Comparison of ENCODE assay signal across 8 cellular contexts in the genomic region with DNA sequence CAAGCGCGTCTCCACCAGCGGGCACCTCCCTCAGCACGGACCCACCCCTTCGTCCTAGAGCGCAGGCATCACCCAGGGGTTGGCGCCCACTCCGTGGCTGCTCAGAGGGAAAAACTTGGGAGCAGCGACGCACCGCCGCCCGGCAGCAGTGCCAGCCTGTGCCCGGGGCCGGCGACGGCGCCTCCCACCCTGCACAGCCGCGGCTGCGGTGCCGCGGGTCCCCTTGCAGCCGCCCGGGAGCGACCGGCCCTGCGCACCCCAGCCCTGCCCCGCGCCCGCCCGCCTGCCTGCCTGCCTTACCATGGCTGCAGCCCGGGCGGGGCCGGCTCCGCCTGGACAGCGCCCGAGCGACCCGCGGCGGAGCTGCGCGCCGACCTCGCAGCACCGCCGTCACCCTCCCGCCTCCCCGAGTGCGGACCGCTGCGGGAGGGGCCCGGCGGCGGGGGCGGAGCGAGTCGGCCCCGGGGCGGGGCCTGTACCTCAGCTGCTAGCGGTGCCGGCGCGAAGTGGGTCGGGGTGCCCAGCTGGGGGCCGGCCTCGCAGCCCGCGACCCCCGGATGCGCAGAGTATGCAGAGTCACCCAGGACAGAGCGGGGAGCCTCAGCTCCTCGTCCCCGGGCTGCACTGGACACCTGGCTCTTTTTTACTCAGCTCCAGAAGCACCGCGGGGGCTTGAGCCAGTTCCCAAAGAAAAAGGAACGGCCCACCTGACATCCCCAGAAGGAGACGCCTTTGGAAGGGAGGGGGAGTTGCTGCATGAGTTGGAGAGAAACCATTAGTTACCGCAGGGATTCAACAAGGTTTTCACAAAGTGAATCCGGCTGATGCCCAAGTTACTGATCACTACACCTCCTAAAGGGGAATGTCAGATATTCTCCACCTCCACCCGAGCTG.
A peak's percentile ranks its signal among the peaks of the same experiment; 100 is the strongest.
DNase-seq lines count a peak whose midpoint lies in the region; ATAC-seq and TF ChIP-seq lines count a peak whose summit lies in the region.

No MANE protein-coding gene starts in this region.

- DNase-seq in GM10248 (ENCODE audit: extremely low spot score), result peak; percentile 78
- peak; percentile 60 for DNase-seq in HPDE6-E6E7 (ENCODE audit: extremely low spot score)
- DNase-seq in T-helper 2 cell, result peak; percentile 37 to 62 (median 51)
- no peak for DNase-seq in astrocyte of the spinal cord (ENCODE audit: low read depth, low spot score)
- peak in 44 of 51 donors; percentile 31 to 89 (median 66) for DNase-seq in hypothalamus (lab: John Stamatoyannopoulos, UW)
- DNase-seq in retina, result peak; percentile 75
- no peak for DNase-seq in GDM1 (lab: John Stamatoyannopoulos, UW)

- POLR2A ChIA-PET in GM10248 (lab: Yijun Ruan, JAX), result no interaction called here

- in situ Hi-C loops in astrocyte of the spinal cord (cut with HindIII; ENCODE audit: low sequenced_read_pairs), result no loop called here

- CTCF ChIA-PET in GM10248 (lab: Yijun Ruan, JAX), result interaction anchor here (0.6 to 5.8 kb wide), 11 partner anchors 9 to 473 kb away, joined by 3 to 31 read pairs (median 5); no protein-coding TSS in a partner anchor

- TF ChIP-seq CTCF in GM10248 (IDR thresholded peaks at IDR 0.05; ENCODE audit: control extremely low read depth, extremely low read depth, low read depth, missing control alignments), result no peak
- TF ChIP-seq CTCF in astrocyte of the spinal cord (IDR thresholded peaks at IDR 0.05; ENCODE audit: low read depth, low read length), result no peak

- no peak for ATAC-seq in GM19455 (IDR thresholded peaks at IDR 0.05; ENCODE audit: unreplicated experiment)

- peak overlapping the region; percentile 37 for H3K4me3 ChIP-seq in astrocyte of the spinal cord (ENCODE audit: low read depth, low read length)

Comparison
In these comparisons a context has a peak if more than half of its experiments do, and no peak if none do; other contexts are left out.
1. DNase-seq: peak in GM10248 (single experiment), HPDE6-E6E7 (single experiment), T-helper 2 cell (5 of 5), hypothalamus (44 of 51) and retina (single experiment); none in astrocyte of the spinal cord (single experiment) and GDM1 (single experiment).